ENCODE assay signal across 1 cellular context in the genomic region with DNA sequence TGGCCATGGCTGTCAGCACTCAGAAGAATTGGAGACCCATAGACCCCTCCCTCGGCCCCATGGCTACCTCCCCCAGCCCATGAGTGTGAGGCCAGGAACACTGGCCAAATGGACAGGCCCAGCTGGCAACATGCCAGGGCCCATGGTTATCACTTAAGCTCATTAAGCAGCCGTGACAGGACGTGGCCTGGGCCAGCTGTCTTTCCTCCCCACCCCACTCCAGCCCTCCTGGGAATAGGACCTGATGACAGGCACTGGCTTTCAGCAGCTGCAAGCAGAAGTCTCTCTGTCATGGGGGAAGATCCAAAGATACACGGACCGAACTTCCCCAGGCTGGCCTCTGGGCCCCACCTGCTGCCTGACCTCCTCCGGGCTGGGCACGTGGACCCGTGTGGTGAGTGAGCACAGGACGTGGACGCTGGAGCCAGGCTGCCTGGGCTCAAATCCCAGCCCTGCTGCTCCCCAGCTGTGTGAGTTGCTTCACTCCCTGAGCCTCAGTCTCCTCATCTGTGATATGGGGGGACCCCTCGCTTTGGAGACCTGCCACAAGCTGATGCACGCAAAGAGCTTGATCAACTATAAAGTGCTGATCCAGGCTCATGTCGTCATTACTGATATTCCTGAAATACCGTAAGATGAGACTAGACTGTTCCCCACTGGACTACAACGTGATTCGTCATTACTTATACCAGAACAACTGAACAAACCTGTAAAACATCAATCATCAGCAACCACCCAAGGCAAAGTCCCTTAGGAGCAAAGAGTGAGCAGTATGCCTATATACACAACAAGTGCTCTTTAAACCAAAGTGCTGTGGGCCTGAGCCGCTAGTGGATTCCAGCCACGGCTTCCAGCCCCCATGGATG.
TF ChIP-seq lines count a peak whose summit lies in the region.

No MANE protein-coding gene starts in this region.

TF ChIP-seq in HepG2, 621 proteins besides CTCF, POLR2A, EP300 and RAD21 (continued from another document and continues in another):
- TF ChIP-seq, protein P1, sequence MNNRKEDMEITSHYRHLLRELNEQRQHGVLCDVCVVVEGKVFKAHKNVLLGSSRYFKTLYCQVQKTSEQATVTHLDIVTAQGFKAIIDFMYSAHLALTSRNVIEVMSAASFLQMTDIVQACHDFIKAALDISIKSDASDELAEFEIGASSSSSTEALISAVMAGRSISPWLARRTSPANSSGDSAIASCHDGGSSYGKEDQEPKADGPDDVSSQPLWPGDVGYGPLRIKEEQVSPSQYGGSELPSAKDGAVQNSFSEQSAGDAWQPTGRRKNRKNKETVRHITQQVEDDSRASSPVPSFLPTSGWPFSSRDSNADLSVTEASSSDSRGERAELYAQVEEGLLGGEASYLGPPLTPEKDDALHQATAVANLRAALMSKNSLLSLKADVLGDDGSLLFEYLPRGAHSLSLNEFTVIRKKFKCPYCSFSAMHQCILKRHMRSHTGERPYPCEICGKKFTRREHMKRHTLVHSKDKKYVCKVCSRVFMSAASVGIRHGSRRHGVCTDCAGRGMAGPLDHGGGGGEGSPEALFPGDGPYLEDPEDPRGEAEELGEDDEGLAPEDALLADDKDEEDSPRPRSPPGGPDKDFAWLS (CRISPR knock-in tag; IDR thresholded peaks at IDR 0.05; ENCODE audit: borderline replicate concordance): no peak
- TF ChIP-seq ZNF761 (CRISPR knock-in tag; conservative IDR thresholded peaks at IDR 0.05) (no peak), ZNF292 (CRISPR knock-in tag; IDR thresholded peaks at IDR 0.05; ENCODE audit: borderline replicate concordance, low read depth) (peak; percentile 50; the same call in 1 of the 2 replicates), ZNF296 (CRISPR knock-in tag; conservative IDR thresholded peaks at IDR 0.05) (no peak), PHF8 (CRISPR knock-in tag; IDR thresholded peaks at IDR 0.05) (no peak), FOXO1 (CRISPR knock-in tag; IDR thresholded peaks at IDR 0.05) (0 out of 2 replicates have a peak, but pooled peaks have one; percentile 20), ZNF432 (CRISPR knock-in tag; IDR thresholded peaks at IDR 0.05; ENCODE audit: borderline replicate concordance) (0 out of 2 replicates have a peak, but pooled peaks have one; percentile 8), ZNF12 (CRISPR knock-in tag; IDR thresholded peaks at IDR 0.05) (no peak), ZFYVE20 (CRISPR knock-in tag; IDR thresholded peaks at IDR 0.05; ENCODE audit: borderline replicate concordance, low read depth) (no peak), ZNF234 (CRISPR knock-in tag; conservative IDR thresholded peaks at IDR 0.05) (no peak), ZNF430 (CRISPR knock-in tag; IDR thresholded peaks at IDR 0.05) (no peak), ZC3H13 (CRISPR knock-in tag; IDR thresholded peaks at IDR 0.05) (no peak), ZNF720 (CRISPR knock-in tag; IDR thresholded peaks at IDR 0.05) (no peak), NR2F1 (CRISPR knock-in tag; IDR thresholded peaks at IDR 0.05) (no peak), TAF1 (CRISPR knock-in tag; IDR thresholded peaks at IDR 0.05) (no peak), FOXM1 (CRISPR knock-in tag; IDR thresholded peaks at IDR 0.05) (no peak), NFE2L1 (CRISPR knock-in tag; IDR thresholded peaks at IDR 0.05; ENCODE audit: borderline replicate concordance) (no peak), RXRA (CRISPR knock-in tag; IDR thresholded peaks at IDR 0.05) (0 out of 2 replicates have a peak, but pooled peaks have one; percentile 39), CREB1 (IDR thresholded peaks at IDR 0.05) (peak; percentile 89), CREB1 (CRISPR knock-in tag; IDR thresholded peaks at IDR 0.05) (no peak), MXD4 (CRISPR knock-in tag; IDR thresholded peaks at IDR 0.05) (no peak), ZNF251 (CRISPR knock-in tag; IDR thresholded peaks at IDR 0.05) (0 out of 2 replicates have a peak, but pooled peaks have one; percentile 77), SKI (IDR thresholded peaks at IDR 0.05; ENCODE audit: partially characterized antibody) (peak; percentile 9), FLYWCH1 (CRISPR knock-in tag; IDR thresholded peaks at IDR 0.05) (no peak), ZNF768 (CRISPR knock-in tag; IDR thresholded peaks at IDR 0.05) (peak; percentile 65; the same call in 1 of the 2 replicates), HOXA7 (CRISPR knock-in tag; IDR thresholded peaks at IDR 0.05) (no peak), RARG (CRISPR knock-in tag; IDR thresholded peaks at IDR 0.05; ENCODE audit: low read depth) (no peak), WIZ (CRISPR knock-in tag; IDR thresholded peaks at IDR 0.05) (no peak), ZNF431 (CRISPR knock-in tag; IDR thresholded peaks at IDR 0.05; ENCODE audit: borderline replicate concordance, low read depth) (no peak; the same call in 1 of the 2 replicates), SNAI1 (CRISPR knock-in tag; IDR thresholded peaks at IDR 0.05; ENCODE audit: borderline replicate concordance) (no peak), ARID2 (CRISPR knock-in tag; IDR thresholded peaks at IDR 0.05; ENCODE audit: borderline replicate concordance) (no peak), NR2C2 (CRISPR knock-in tag; IDR thresholded peaks at IDR 0.05; ENCODE audit: borderline replicate concordance) (no peak), ZNF616 (CRISPR knock-in tag; IDR thresholded peaks at IDR 0.05; ENCODE audit: low read depth) (peak; percentile 31; the same call in 1 of the 2 replicates), ZNF326 (CRISPR knock-in tag; IDR thresholded peaks at IDR 0.05; ENCODE audit: borderline replicate concordance) (no peak)
- TF ChIP-seq, protein P2, sequence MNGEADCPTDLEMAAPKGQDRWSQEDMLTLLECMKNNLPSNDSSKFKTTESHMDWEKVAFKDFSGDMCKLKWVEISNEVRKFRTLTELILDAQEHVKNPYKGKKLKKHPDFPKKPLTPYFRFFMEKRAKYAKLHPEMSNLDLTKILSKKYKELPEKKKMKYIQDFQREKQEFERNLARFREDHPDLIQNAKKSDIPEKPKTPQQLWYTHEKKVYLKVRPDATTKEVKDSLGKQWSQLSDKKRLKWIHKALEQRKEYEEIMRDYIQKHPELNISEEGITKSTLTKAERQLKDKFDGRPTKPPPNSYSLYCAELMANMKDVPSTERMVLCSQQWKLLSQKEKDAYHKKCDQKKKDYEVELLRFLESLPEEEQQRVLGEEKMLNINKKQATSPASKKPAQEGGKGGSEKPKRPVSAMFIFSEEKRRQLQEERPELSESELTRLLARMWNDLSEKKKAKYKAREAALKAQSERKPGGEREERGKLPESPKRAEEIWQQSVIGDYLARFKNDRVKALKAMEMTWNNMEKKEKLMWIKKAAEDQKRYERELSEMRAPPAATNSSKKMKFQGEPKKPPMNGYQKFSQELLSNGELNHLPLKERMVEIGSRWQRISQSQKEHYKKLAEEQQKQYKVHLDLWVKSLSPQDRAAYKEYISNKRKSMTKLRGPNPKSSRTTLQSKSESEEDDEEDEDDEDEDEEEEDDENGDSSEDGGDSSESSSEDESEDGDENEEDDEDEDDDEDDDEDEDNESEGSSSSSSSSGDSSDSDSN (CRISPR knock-in tag; IDR thresholded peaks at IDR 0.05): peak; percentile 39; the same call in 1 of the 2 replicates
- TF ChIP-seq, protein P3, sequence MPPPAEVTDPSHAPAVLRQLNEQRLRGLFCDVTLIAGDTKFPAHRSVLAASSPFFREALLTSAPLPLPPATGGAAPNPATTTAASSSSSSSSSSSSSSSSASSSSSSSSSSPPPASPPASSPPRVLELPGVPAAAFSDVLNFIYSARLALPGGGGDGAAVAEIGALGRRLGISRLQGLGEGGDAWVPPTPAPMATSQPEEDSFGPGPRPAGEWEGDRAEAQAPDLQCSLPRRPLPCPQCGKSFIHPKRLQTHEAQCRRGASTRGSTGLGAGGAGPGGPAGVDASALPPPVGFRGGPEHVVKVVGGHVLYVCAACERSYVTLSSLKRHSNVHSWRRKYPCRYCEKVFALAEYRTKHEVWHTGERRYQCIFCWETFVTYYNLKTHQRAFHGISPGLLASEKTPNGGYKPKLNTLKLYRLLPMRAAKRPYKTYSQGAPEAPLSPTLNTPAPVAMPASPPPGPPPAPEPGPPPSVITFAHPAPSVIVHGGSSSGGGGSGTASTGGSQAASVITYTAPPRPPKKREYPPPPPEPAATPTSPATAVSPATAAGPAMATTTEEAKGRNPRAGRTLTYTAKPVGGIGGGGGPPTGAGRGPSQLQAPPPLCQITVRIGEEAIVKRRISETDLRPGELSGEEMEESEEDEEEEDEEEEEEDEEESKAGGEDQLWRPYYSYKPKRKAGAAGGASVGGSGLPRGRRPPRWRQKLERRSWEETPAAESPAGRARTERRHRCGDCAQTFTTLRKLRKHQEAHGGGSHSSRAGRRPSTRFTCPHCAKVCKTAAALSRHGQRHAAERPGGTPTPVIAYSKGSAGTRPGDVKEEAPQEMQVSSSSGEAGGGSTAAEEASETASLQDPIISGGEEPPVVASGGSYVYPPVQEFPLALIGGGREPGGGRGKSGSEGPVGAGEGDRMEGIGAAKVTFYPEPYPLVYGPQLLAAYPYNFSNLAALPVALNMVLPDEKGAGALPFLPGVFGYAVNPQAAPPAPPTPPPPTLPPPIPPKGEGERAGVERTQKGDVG (CRISPR knock-in tag; IDR thresholded peaks at IDR 0.05; ENCODE audit: borderline replicate concordance): no peak
- TF ChIP-seq, protein P4, sequence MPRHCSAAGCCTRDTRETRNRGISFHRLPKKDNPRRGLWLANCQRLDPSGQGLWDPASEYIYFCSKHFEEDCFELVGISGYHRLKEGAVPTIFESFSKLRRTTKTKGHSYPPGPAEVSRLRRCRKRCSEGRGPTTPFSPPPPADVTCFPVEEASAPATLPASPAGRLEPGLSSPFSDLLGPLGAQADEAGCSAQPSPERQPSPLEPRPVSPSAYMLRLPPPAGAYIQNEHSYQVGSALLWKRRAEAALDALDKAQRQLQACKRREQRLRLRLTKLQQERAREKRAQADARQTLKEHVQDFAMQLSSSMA (CRISPR knock-in tag; IDR thresholded peaks at IDR 0.05): 0 out of 2 replicates have a peak, but pooled peaks have one; percentile 12
- TF ChIP-seq, protein P5, sequence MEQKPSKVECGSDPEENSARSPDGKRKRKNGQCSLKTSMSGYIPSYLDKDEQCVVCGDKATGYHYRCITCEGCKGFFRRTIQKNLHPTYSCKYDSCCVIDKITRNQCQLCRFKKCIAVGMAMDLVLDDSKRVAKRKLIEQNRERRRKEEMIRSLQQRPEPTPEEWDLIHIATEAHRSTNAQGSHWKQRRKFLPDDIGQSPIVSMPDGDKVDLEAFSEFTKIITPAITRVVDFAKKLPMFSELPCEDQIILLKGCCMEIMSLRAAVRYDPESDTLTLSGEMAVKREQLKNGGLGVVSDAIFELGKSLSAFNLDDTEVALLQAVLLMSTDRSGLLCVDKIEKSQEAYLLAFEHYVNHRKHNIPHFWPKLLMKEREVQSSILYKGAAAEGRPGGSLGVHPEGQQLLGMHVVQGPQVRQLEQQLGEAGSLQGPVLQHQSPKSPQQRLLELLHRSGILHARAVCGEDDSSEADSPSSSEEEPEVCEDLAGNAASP (CRISPR knock-in tag; IDR thresholded peaks at IDR 0.05; ENCODE audit: borderline replicate concordance): no peak
- TF ChIP-seq, protein P6, sequence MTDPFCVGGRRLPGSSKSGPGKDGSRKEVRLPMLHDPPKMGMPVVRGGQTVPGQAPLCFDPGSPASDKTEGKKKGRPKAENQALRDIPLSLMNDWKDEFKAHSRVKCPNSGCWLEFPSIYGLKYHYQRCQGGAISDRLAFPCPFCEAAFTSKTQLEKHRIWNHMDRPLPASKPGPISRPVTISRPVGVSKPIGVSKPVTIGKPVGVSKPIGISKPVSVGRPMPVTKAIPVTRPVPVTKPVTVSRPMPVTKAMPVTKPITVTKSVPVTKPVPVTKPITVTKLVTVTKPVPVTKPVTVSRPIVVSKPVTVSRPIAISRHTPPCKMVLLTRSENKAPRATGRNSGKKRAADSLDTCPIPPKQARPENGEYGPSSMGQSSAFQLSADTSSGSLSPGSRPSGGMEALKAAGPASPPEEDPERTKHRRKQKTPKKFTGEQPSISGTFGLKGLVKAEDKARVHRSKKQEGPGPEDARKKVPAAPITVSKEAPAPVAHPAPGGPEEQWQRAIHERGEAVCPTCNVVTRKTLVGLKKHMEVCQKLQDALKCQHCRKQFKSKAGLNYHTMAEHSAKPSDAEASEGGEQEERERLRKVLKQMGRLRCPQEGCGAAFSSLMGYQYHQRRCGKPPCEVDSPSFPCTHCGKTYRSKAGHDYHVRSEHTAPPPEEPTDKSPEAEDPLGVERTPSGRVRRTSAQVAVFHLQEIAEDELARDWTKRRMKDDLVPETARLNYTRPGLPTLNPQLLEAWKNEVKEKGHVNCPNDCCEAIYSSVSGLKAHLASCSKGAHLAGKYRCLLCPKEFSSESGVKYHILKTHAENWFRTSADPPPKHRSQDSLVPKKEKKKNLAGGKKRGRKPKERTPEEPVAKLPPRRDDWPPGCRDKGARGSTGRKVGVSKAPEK (CRISPR knock-in tag; IDR thresholded peaks at IDR 0.05; ENCODE audit: borderline replicate concordance): 0 out of 2 replicates have a peak, but pooled peaks have one; percentile 29
- TF ChIP-seq, protein P7, sequence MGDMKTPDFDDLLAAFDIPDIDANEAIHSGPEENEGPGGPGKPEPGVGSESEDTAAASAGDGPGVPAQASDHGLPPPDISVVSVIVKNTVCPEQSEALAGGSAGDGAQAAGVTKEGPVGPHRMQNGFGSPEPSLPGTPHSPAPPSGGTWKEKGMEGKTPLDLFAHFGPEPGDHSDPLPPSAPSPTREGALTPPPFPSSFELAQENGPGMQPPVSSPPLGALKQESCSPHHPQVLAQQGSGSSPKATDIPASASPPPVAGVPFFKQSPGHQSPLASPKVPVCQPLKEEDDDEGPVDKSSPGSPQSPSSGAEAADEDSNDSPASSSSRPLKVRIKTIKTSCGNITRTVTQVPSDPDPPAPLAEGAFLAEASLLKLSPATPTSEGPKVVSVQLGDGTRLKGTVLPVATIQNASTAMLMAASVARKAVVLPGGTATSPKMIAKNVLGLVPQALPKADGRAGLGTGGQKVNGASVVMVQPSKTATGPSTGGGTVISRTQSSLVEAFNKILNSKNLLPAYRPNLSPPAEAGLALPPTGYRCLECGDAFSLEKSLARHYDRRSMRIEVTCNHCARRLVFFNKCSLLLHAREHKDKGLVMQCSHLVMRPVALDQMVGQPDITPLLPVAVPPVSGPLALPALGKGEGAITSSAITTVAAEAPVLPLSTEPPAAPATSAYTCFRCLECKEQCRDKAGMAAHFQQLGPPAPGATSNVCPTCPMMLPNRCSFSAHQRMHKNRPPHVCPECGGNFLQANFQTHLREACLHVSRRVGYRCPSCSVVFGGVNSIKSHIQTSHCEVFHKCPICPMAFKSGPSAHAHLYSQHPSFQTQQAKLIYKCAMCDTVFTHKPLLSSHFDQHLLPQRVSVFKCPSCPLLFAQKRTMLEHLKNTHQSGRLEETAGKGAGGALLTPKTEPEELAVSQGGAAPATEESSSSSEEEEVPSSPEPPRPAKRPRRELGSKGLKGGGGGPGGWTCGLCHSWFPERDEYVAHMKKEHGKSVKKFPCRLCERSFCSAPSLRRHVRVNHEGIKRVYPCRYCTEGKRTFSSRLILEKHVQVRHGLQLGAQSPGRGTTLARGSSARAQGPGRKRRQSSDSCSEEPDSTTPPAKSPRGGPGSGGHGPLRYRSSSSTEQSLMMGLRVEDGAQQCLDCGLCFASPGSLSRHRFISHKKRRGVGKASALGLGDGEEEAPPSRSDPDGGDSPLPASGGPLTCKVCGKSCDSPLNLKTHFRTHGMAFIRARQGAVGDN (CRISPR knock-in tag; IDR thresholded peaks at IDR 0.05): 0 out of 2 replicates have a peak, but pooled peaks have one; percentile 20
- TF ChIP-seq, protein P8, sequence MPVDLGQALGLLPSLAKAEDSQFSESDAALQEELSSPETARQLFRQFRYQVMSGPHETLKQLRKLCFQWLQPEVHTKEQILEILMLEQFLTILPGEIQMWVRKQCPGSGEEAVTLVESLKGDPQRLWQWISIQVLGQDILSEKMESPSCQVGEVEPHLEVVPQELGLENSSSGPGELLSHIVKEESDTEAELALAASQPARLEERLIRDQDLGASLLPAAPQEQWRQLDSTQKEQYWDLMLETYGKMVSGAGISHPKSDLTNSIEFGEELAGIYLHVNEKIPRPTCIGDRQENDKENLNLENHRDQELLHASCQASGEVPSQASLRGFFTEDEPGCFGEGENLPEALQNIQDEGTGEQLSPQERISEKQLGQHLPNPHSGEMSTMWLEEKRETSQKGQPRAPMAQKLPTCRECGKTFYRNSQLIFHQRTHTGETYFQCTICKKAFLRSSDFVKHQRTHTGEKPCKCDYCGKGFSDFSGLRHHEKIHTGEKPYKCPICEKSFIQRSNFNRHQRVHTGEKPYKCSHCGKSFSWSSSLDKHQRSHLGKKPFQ (CRISPR knock-in tag; IDR thresholded peaks at IDR 0.05; ENCODE audit: insufficient replicate concordance): no peak
